Comparison of ENCODE assay signal across 9 cellular contexts in the genomic region with DNA sequence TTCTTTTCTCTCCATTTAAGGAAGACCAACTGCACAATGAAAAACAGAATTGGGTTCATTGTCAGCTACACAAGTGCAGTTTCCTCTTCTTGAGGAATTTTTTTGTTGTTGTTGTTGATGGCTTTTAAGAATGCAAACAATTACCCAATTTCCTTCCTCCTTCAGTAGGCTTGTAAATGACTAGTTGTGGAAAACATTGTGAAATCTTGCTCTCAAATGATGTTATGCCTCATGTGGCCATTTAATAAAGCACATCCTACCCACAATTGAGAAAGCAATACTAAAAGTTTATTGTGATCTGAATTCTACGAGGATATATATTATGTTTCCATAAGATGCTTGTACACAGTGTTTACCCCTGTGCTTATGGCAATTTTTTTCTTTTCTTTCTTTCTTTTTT.
DNase-seq lines count a peak whose midpoint lies in the region; ATAC-seq, FAIRE-seq and TF ChIP-seq lines count a peak whose summit lies in the region.
"Had no signal": no experiment of that assay in that cellular context is flagged by ENCODE, and none has a peak within 500 bp of the region (broad histone marks: within the 10 kb centered on the region; RNA-seq: fewer than 3 reads in every experiment).

No MANE protein-coding gene starts in this region.

- H3K4me1 Mint-ChIP-seq in activated CD4-positive, alpha-beta T cell treated with anti-CD3 and anti-CD28 coated beads for 36 hours: no peaks in the 10 kb centered on the region

- FAIRE-seq in endothelial cell of umbilical vein (lab: Jason Lieb, UNC) (peak; percentile 83), small intestine (lab: Jason Lieb, UNC) (peak; percentile 23)

- WGBS in small intestine, 3 donors: 49 to 58% (median 57%) methylated on average over 1 of the region's 1 CpG

- peak in 1 of 2 donors; percentile 22 for TF ChIP-seq CTCF in endothelial cell of umbilical vein (IDR thresholded peaks at IDR 0.05; ENCODE audit: extremely low read depth in 1 of 2, insufficient read depth in 1 of 2, low read depth in 1 of 2, low read length in 2 of 2)

- H2AFZ ChIP-seq in endothelial cell of umbilical vein (ENCODE audit: low read depth, low read length): peak overlapping the region; percentile 16

- no peaks in the 10 kb centered on the region for H3K9me3 ChIP-seq in endothelial cell of umbilical vein (replicated peaks; ENCODE audit: control insufficient read depth, insufficient read depth, low read length)
- H3K9me3 ChIP-seq in small intestine (ENCODE audit: control insufficient read depth, low read depth): no peaks in the 10 kb centered on the region

- H3K4me3 ChIP-seq in endothelial cell of umbilical vein (replicated peaks in 1 of 3; ENCODE audit: insufficient read depth in 1 of 3, low read depth in 1 of 3, low read length in 3 of 3) (no peak overlapping the region), small intestine (ENCODE audit: low read depth in 1 of 2, low read length in 2 of 2) (no peak overlapping the region)

- no peak overlapping the region for H3K27ac ChIP-seq in endothelial cell of umbilical vein (ENCODE audit: insufficient read depth, low read depth, low read length)
- H3K27ac ChIP-seq in small intestine (ENCODE audit: low read depth in 1 of 2, low read length in 1 of 2): no peak overlapping the region

- H3K27me3 ChIP-seq in endothelial cell of umbilical vein (ENCODE audit: control insufficient read depth in 2 of 2, insufficient read depth in 2 of 2, low read length in 2 of 2) (no peaks in the 10 kb centered on the region), small intestine (ENCODE audit: control insufficient read depth in 2 of 2, insufficient read depth in 2 of 2, low read length in 2 of 2) (no peaks in the 10 kb centered on the region)

- no peak overlapping the region for H3K4me3 Mint-ChIP-seq in activated CD4-positive, alpha-beta T cell treated with anti-CD3 and anti-CD28 coated beads for 36 hours

- H3K9me1 ChIP-seq in endothelial cell of umbilical vein (replicated peaks; ENCODE audit: control insufficient read depth, extremely low read depth, insufficient read depth, low read length): no peaks in the 10 kb centered on the region

- no TSS peak for BruUV-seq in endothelial cell of umbilical vein (replicated peaks; lab: Mats Ljungman, UMichigan)

- CTCF ChIA-PET in endothelial cell of umbilical vein (lab: Charles Lee): interaction anchor here (0.7 to 1.1 kb wide), 3 partner anchors 16 to 157 kb away, joined by 3 read pairs; no protein-coding TSS in a partner anchor
- CTCF ChIA-PET in activated CD4-positive, alpha-beta T cell treated with anti-CD3 and anti-CD28 coated beads for 36 hours (lab: Charles Lee): interaction anchor here (0.7 kb wide), 1 partner anchor 412 kb away, joined by 3 read pairs; no protein-coding TSS in a partner anchor

- H3K9me3 Mint-ChIP-seq in activated CD4-positive, alpha-beta T cell treated with anti-CD3 and anti-CD28 coated beads for 36 hours (ENCODE audit: low read depth): no peaks in the 10 kb centered on the region

- peak; percentile 96 for DNase-seq in MV-4-11 (lab: John Stamatoyannopoulos, UW)
- peak; percentile 68 for DNase-seq in endothelial cell of umbilical vein (ENCODE audit: low read depth, low spot score)
- DNase-seq in small intestine: peak; percentile 2
- no peak for DNase-seq in activated gamma-delta T cell treated with Interleukin-2 at 50 U/mL for 16 hours
- no peak for DNase-seq in HuH-7 (ENCODE audit: low spot score)
- no peak for DNase-seq in NCI-H524 treated with DMSO at 0.1 percent for 48 hours (lab: John Stamatoyannopoulos, UW)
- DNase-seq in activated CD4-positive, alpha-beta T cell treated with anti-CD3 and anti-CD28 coated beads for 36 hours: no peak
- DNase-seq: erythroblast had no signal

- ATAC-seq in GM19468 (IDR thresholded peaks at IDR 0.05; ENCODE audit: extremely low read depth, unreplicated experiment): peak; percentile 53
- ATAC-seq in activated CD4-positive, alpha-beta T cell treated with anti-CD3 and anti-CD28 coated beads for 36 hours: no peak

- TF ChIP-seq POLR2A in endothelial cell of umbilical vein (IDR thresholded peaks at IDR 0.05; ENCODE audit: low read depth, low read length): no peak

- H3K79me2 ChIP-seq in endothelial cell of umbilical vein (ENCODE audit: control insufficient read depth, insufficient read depth, low read length): no peaks in the 10 kb centered on the region

- no peaks in the 10 kb centered on the region for H4K20me1 ChIP-seq in endothelial cell of umbilical vein (replicated peaks; ENCODE audit: control insufficient read depth, extremely low read depth, insufficient read depth, low read length)

- intact Hi-C loops in endothelial cell of umbilical vein (cut with micrococcal nuclease): loop anchor here (2.0 kb wide), 1 partner anchor 194 kb away; no protein-coding TSS in a partner anchor
- intact Hi-C loops in activated CD4-positive, alpha-beta T cell treated with anti-CD3 and anti-CD28 coated beads for 36 hours (cut with DNase I, micrococcal nuclease): no loop called here

- no peaks in the 10 kb centered on the region for H3K27me3 Mint-ChIP-seq in activated CD4-positive, alpha-beta T cell treated with anti-CD3 and anti-CD28 coated beads for 36 hours

- dilution Hi-C loops in endothelial cell of umbilical vein (cut with MboI; ENCODE audit: extremely low pct_ligation_motif_present, low sequenced_read_pairs): no loop called here

- H3K9ac ChIP-seq in endothelial cell of umbilical vein (replicated peaks; ENCODE audit: extremely low read depth, insufficient read depth, low read length): no peak overlapping the region

- POLR2A ChIA-PET in endothelial cell of umbilical vein (lab: Charles Lee): no interaction called here
- POLR2A ChIA-PET in activated CD4-positive, alpha-beta T cell treated with anti-CD3 and anti-CD28 coated beads for 36 hours (lab: Charles Lee): no interaction called here

- peaks cover 6% of the 10 kb centered on the region for H3K4me1 ChIP-seq in endothelial cell of umbilical vein (ENCODE audit: control insufficient read depth, extremely low read depth, insufficient read depth, low read length)
- H3K4me1 ChIP-seq in small intestine (ENCODE audit: control insufficient read depth in 2 of 2, insufficient read depth in 1 of 2, low read depth in 1 of 2, low read length in 1 of 2): no peaks in the 10 kb centered on the region

- no peak overlapping the region for H3K27ac Mint-ChIP-seq in activated CD4-positive, alpha-beta T cell treated with anti-CD3 and anti-CD28 coated beads for 36 hours

- peak overlapping the region; percentile 28 for H3K4me2 ChIP-seq in endothelial cell of umbilical vein (ENCODE audit: insufficient read depth, low read length)

- no peaks in the 10 kb centered on the region for H3K36me3 Mint-ChIP-seq in activated CD4-positive, alpha-beta T cell treated with anti-CD3 and anti-CD28 coated beads for 36 hours (ENCODE audit: low read depth)

- H3K36me3 ChIP-seq in endothelial cell of umbilical vein (ENCODE audit: control insufficient read depth in 2 of 2, extremely low read depth in 1 of 2, insufficient read depth in 2 of 2, low read length in 2 of 2) (no peaks in the 10 kb centered on the region), small intestine (ENCODE audit: control insufficient read depth in 2 of 2, insufficient read depth in 2 of 2, low read length in 2 of 2) (no peaks in the 10 kb centered on the region)

TF ChIP-seq in endothelial cell of umbilical vein, 7 proteins besides CTCF, POLR2A, EP300 and RAD21:
- TF ChIP-seq POLR2AphosphoS5 (IDR thresholded peaks at IDR 0.05; ENCODE audit: insufficient read depth, low read depth, low read length) (no peak), JUN (IDR thresholded peaks at IDR 0.05; ENCODE audit: borderline replicate concordance, insufficient read depth, insufficient read length, low read depth) (peak; percentile 20), FOS (IDR thresholded peaks at IDR 0.05; ENCODE audit: borderline replicate concordance, insufficient read depth, low read length) (no peak), EZH2 (IDR thresholded peaks at IDR 0.05; ENCODE audit: borderline replicate concordance, low read depth, low read length, severe bottlenecking) (no peak), MYC (IDR thresholded peaks at IDR 0.05; ENCODE audit: low read depth, low read length) (no peak), GATA2 (IDR thresholded peaks at IDR 0.05; ENCODE audit: insufficient read depth, insufficient read length, low read depth, low read length) (no peak)
- TF ChIP-seq, protein P1, sequence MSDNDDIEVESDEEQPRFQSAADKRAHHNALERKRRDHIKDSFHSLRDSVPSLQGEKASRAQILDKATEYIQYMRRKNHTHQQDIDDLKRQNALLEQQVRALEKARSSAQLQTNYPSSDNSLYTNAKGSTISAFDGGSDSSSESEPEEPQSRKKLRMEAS (IDR thresholded peaks at IDR 0.05; ENCODE audit: insufficient read depth, insufficient read length): no peak
TF ChIP-seq in endothelial cell of umbilical vein: peak in this region for 1.

Comparison
In these comparisons a context has a peak if more than half of its experiments do, and no peak if none do; other contexts are left out.
1. DNase-seq: peak in MV-4-11 (single experiment), endothelial cell of umbilical vein (single experiment) and small intestine (single experiment); none in activated gamma-delta T cell treated with Interleukin-2 at 50 U/mL for 16 hours (single experiment), HuH-7 (single experiment), NCI-H524 treated with DMSO at 0.1 percent for 48 hours (single experiment) and activated CD4-positive, alpha-beta T cell treated with anti-CD3 and anti-CD28 coated beads for 36 hours (single experiment).